In genomic region chr2:237572021-237572741, GRCh38 we compare ENCODE assay signal across 1 cellular context.
TF ChIP-seq lines count a peak whose summit lies in the region.

No MANE protein-coding gene starts in this region.

TF ChIP-seq in HepG2, 621 proteins besides CTCF, POLR2A, EP300 and RAD21 (continued from another document and continues in another):
- TF ChIP-seq NR2F6 (IDR thresholded peaks at IDR 0.05) (no peak), NR2F6 (CRISPR knock-in tag; IDR thresholded peaks at IDR 0.05) (peak; percentile 58; the same call in 1 of the 2 replicates), SALL1 (CRISPR knock-in tag; IDR thresholded peaks at IDR 0.05) (peak; percentile 83), MIER3 (CRISPR knock-in tag; IDR thresholded peaks at IDR 0.05; ENCODE audit: borderline replicate concordance) (peak; percentile 55; the same call in 1 of the 2 replicates), ZNF775 (CRISPR knock-in tag; IDR thresholded peaks at IDR 0.05; ENCODE audit: borderline replicate concordance) (no peak), ZFX (CRISPR knock-in tag; IDR thresholded peaks at IDR 0.05; ENCODE audit: low read depth) (peak; percentile 48; the same call in 1 of the 2 replicates), ZNF670 (CRISPR knock-in tag; IDR thresholded peaks at IDR 0.05; ENCODE audit: borderline replicate concordance) (no peak), ZNF629 (CRISPR knock-in tag; conservative IDR thresholded peaks at IDR 0.05) (peak; percentile 33; the same call in 1 of the 2 replicates), BHLHE40 (IDR thresholded peaks at IDR 0.05; ENCODE audit: low read length) (peak; percentile 48; the same call in 1 of the 2 replicates), HNRNPH1 (optimal IDR thresholded peaks at IDR 0.05; ENCODE audit: low read depth, low read length) (no peak), CENPT (CRISPR knock-in tag; IDR thresholded peaks at IDR 0.05; ENCODE audit: low read depth) (no peak), ZNF143 (CRISPR knock-in tag; IDR thresholded peaks at IDR 0.05) (peak; percentile 58; the same call in 1 of the 2 replicates), ZNF24 (IDR thresholded peaks at IDR 0.05) (no peak), ZNF556 (CRISPR knock-in tag; IDR thresholded peaks at IDR 0.05; ENCODE audit: borderline replicate concordance) (peak; percentile 39; the same call in 1 of the 2 replicates), MEF2D (CRISPR knock-in tag; IDR thresholded peaks at IDR 0.05) (0 out of 2 replicates have a peak, but pooled peaks have one; percentile 54), ZNF501 (CRISPR knock-in tag; IDR thresholded peaks at IDR 0.05) (peak; percentile 87), EED (CRISPR knock-in tag; IDR thresholded peaks at IDR 0.05) (no peak), TFE3 (CRISPR knock-in tag; IDR thresholded peaks at IDR 0.05) (peak; percentile 55; the same call in 1 of the 2 replicates), ZFP36 (IDR thresholded peaks at IDR 0.05; ENCODE audit: borderline replicate concordance, low read depth, low read length, partially characterized antibody) (peak; percentile 54), NCOA2 (CRISPR knock-in tag; IDR thresholded peaks at IDR 0.05) (0 out of 2 replicates have a peak, but pooled peaks have one; percentile 46), ZSCAN20 (CRISPR knock-in tag; IDR thresholded peaks at IDR 0.05; ENCODE audit: borderline replicate concordance) (0 out of 2 replicates have a peak, but pooled peaks have one; percentile 59), ZSCAN30 (CRISPR knock-in tag; IDR thresholded peaks at IDR 0.05) (no peak), NCOA5 (CRISPR knock-in tag; IDR thresholded peaks at IDR 0.05) (no peak), ZFYVE20 (CRISPR knock-in tag; IDR thresholded peaks at IDR 0.05; ENCODE audit: borderline replicate concordance, low read depth) (no peak), SOX6 (IDR thresholded peaks at IDR 0.05) (no peak), SOX6 (CRISPR knock-in tag; IDR thresholded peaks at IDR 0.05) (peak; percentile 29; the same call in 1 of the 2 replicates), ATF2 (CRISPR knock-in tag; IDR thresholded peaks at IDR 0.05) (peak; percentile 31; the same call in 1 of the 2 replicates), PAF1 (CRISPR knock-in tag; IDR thresholded peaks at IDR 0.05) (peak; percentile 34), MNT (IDR thresholded peaks at IDR 0.05) (no peak), PHF5A (CRISPR knock-in tag; IDR thresholded peaks at IDR 0.05; ENCODE audit: low read depth, unreplicated experiment) (peak; percentile 45), STAG1 (CRISPR knock-in tag; IDR thresholded peaks at IDR 0.05) (peak; percentile 99), HNRNPUL1 (IDR thresholded peaks at IDR 0.05; ENCODE audit: low read depth, low read length) (no peak), ETS1 (CRISPR knock-in tag; IDR thresholded peaks at IDR 0.05) (no peak), KMT2A (CRISPR knock-in tag; IDR thresholded peaks at IDR 0.05) (peak; percentile 63), ZNF329 (CRISPR knock-in tag; IDR thresholded peaks at IDR 0.05; ENCODE audit: low read depth) (no peak; the same call in 1 of the 2 replicates)
- TF ChIP-seq, protein P1, sequence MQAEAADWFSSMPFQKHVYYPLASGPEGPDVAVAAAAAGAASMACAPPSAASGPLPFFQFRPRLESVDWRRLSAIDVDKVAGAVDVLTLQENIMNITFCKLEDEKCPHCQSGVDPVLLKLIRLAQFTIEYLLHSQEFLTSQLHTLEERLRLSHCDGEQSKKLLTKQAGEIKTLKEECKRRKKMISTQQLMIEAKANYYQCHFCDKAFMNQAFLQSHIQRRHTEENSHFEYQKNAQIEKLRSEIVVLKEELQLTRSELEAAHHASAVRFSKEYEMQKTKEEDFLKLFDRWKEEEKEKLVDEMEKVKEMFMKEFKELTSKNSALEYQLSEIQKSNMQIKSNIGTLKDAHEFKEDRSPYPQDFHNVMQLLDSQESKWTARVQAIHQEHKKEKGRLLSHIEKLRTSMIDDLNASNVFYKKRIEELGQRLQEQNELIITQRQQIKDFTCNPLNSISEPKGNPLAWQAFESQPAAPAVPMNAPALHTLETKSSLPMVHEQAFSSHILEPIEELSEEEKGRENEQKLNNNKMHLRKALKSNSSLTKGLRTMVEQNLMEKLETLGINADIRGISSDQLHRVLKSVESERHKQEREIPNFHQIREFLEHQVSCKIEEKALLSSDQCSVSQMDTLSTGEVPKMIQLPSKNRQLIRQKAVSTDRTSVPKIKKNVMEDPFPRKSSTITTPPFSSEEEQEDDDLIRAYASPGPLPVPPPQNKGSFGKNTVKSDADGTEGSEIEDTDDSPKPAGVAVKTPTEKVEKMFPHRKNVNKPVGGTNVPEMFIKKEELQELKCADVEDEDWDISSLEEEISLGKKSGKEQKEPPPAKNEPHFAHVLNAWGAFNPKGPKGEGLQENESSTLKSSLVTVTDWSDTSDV (CRISPR knock-in tag; IDR thresholded peaks at IDR 0.05) = no peak
- TF ChIP-seq, protein P2, sequence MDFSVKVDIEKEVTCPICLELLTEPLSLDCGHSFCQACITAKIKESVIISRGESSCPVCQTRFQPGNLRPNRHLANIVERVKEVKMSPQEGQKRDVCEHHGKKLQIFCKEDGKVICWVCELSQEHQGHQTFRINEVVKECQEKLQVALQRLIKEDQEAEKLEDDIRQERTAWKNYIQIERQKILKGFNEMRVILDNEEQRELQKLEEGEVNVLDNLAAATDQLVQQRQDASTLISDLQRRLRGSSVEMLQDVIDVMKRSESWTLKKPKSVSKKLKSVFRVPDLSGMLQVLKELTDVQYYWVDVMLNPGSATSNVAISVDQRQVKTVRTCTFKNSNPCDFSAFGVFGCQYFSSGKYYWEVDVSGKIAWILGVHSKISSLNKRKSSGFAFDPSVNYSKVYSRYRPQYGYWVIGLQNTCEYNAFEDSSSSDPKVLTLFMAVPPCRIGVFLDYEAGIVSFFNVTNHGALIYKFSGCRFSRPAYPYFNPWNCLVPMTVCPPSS (IDR thresholded peaks at IDR 0.05) = no peak
- TF ChIP-seq, protein P3, sequence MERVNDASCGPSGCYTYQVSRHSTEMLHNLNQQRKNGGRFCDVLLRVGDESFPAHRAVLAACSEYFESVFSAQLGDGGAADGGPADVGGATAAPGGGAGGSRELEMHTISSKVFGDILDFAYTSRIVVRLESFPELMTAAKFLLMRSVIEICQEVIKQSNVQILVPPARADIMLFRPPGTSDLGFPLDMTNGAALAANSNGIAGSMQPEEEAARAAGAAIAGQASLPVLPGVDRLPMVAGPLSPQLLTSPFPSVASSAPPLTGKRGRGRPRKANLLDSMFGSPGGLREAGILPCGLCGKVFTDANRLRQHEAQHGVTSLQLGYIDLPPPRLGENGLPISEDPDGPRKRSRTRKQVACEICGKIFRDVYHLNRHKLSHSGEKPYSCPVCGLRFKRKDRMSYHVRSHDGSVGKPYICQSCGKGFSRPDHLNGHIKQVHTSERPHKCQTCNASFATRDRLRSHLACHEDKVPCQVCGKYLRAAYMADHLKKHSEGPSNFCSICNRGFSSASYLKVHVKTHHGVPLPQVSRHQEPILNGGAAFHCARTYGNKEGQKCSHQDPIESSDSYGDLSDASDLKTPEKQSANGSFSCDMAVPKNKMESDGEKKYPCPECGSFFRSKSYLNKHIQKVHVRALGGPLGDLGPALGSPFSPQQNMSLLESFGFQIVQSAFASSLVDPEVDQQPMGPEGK (CRISPR knock-in tag; IDR thresholded peaks at IDR 0.05) = peak; percentile 91
- TF ChIP-seq, protein P4, sequence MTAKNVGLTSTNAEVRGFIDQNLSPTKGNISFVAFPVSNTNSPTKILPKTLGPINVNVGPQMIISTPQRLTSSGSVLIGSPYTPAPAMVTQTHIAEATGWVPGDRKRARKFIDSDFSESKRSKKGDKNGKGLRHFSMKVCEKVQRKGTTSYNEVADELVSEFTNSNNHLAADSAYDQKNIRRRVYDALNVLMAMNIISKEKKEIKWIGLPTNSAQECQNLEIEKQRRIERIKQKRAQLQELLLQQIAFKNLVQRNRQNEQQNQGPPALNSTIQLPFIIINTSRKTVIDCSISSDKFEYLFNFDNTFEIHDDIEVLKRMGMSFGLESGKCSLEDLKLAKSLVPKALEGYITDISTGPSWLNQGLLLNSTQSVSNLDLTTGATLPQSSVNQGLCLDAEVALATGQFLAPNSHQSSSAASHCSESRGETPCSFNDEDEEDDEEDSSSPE (CRISPR knock-in tag; IDR thresholded peaks at IDR 0.05) = peak; percentile 64
- TF ChIP-seq, protein P5, sequence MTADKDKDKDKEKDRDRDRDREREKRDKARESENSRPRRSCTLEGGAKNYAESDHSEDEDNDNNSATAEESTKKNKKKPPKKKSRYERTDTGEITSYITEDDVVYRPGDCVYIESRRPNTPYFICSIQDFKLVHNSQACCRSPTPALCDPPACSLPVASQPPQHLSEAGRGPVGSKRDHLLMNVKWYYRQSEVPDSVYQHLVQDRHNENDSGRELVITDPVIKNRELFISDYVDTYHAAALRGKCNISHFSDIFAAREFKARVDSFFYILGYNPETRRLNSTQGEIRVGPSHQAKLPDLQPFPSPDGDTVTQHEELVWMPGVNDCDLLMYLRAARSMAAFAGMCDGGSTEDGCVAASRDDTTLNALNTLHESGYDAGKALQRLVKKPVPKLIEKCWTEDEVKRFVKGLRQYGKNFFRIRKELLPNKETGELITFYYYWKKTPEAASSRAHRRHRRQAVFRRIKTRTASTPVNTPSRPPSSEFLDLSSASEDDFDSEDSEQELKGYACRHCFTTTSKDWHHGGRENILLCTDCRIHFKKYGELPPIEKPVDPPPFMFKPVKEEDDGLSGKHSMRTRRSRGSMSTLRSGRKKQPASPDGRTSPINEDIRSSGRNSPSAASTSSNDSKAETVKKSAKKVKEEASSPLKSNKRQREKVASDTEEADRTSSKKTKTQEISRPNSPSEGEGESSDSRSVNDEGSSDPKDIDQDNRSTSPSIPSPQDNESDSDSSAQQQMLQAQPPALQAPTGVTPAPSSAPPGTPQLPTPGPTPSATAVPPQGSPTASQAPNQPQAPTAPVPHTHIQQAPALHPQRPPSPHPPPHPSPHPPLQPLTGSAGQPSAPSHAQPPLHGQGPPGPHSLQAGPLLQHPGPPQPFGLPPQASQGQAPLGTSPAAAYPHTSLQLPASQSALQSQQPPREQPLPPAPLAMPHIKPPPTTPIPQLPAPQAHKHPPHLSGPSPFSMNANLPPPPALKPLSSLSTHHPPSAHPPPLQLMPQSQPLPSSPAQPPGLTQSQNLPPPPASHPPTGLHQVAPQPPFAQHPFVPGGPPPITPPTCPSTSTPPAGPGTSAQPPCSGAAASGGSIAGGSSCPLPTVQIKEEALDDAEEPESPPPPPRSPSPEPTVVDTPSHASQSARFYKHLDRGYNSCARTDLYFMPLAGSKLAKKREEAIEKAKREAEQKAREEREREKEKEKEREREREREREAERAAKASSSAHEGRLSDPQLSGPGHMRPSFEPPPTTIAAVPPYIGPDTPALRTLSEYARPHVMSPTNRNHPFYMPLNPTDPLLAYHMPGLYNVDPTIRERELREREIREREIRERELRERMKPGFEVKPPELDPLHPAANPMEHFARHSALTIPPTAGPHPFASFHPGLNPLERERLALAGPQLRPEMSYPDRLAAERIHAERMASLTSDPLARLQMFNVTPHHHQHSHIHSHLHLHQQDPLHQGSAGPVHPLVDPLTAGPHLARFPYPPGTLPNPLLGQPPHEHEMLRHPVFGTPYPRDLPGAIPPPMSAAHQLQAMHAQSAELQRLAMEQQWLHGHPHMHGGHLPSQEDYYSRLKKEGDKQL (CRISPR knock-in tag; IDR thresholded peaks at IDR 0.05; ENCODE audit: low read depth) = no peak
- TF ChIP-seq, protein P6, sequence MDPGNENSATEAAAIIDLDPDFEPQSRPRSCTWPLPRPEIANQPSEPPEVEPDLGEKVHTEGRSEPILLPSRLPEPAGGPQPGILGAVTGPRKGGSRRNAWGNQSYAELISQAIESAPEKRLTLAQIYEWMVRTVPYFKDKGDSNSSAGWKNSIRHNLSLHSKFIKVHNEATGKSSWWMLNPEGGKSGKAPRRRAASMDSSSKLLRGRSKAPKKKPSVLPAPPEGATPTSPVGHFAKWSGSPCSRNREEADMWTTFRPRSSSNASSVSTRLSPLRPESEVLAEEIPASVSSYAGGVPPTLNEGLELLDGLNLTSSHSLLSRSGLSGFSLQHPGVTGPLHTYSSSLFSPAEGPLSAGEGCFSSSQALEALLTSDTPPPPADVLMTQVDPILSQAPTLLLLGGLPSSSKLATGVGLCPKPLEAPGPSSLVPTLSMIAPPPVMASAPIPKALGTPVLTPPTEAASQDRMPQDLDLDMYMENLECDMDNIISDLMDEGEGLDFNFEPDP (CRISPR knock-in tag; conservative IDR thresholded peaks at IDR 0.05) = 0 out of 2 replicates have a peak, but pooled peaks have one; percentile 95
